8 cellular contexts compared by ENCODE assay signal in genomic region chr5:122775713-122776084, GRCh38. TPM values are rescaled to one million over a fixed set of nuclear protein-coding genes. Genes with fewer than 3 reads are reported as not detected.
DNase-seq lines count a peak whose midpoint lies in the region; ATAC-seq and TF ChIP-seq lines count a peak whose summit lies in the region.

No MANE protein-coding gene starts in this region.

- BruUV-seq in Calu3 (replicated peaks; lab: Mats Ljungman, UMichigan), result TSS peak; percentile 33

- no peak for TF ChIP-seq CTCF in Calu3 (IDR thresholded peaks at IDR 0.05; ENCODE audit: unreplicated experiment)

- CTCF ChIA-PET in Calu3 (lab: Charles Lee), result interaction anchor here (0.6 to 1.5 kb wide), 2 partner anchors 121 to 589 kb away, joined by 3 read pairs; no protein-coding TSS in a partner anchor

- H3K9me3 ChIP-seq in adipocyte (ENCODE audit: control insufficient read depth, low read length), result no peaks in the 10 kb centered on the region
- no peaks in the 10 kb centered on the region for H3K9me3 ChIP-seq in iPS-15b (ENCODE audit: control insufficient read depth, insufficient read depth, low read length)

- H3K4me1 Mint-ChIP-seq in Calu3 (ENCODE audit: low read depth, unreplicated experiment), result peaks cover 28% of the 10 kb centered on the region

- peak overlapping the region; percentile 95 for H3K4me3 Mint-ChIP-seq in Calu3 (ENCODE audit: low read depth, unreplicated experiment)

- no peaks in the 10 kb centered on the region for H3K36me3 ChIP-seq in adipocyte (ENCODE audit: control insufficient read depth, insufficient read depth, low read length, severe bottlenecking)
- H3K36me3 ChIP-seq in iPS-15b (ENCODE audit: control insufficient read depth, insufficient read depth, low read length), result no peaks in the 10 kb centered on the region

- H3K27me3 ChIP-seq in adipocyte (replicated peaks; ENCODE audit: control insufficient read depth, insufficient read depth, low read length) (no peaks in the 10 kb centered on the region), iPS-15b (ENCODE audit: control insufficient read depth, insufficient read depth, low read length) (peaks cover 3% of the 10 kb centered on the region)

- H3K4me3 ChIP-seq in adipocyte (ENCODE audit: low read length), result peak overlapping the region; percentile 97
- H3K4me3 ChIP-seq in iPS-15b (ENCODE audit: low read depth, low read length), result peak overlapping the region; percentile 97
- peak overlapping the region; percentile 64 to 97 (median 90) for H3K4me3 ChIP-seq in skin epidermis

- peaks cover 3% of the 10 kb centered on the region for H3K9me3 Mint-ChIP-seq in Calu3 (ENCODE audit: low read depth, unreplicated experiment)

- peak overlapping the region; percentile 66 to 96 (median 88) for H3K27ac ChIP-seq in skin epidermis

- ATAC-seq in esophagus mucosa (no peak), GM19035 (IDR thresholded peaks at IDR 0.05; ENCODE audit: unreplicated experiment) (no peak)

- H3K27ac Mint-ChIP-seq in Calu3 (ENCODE audit: unreplicated experiment), result peak overlapping the region; percentile 93

- H3K4me1 ChIP-seq in adipocyte (ENCODE audit: control insufficient read depth, insufficient read depth, low read length), result peaks cover 17% of the 10 kb centered on the region
- H3K4me1 ChIP-seq in iPS-15b (ENCODE audit: control insufficient read depth, insufficient read depth, low read length), result no peaks in the 10 kb centered on the region

- H3K9ac ChIP-seq in adipocyte (ENCODE audit: low read length) (peak overlapping the region; percentile 94), iPS-15b (ENCODE audit: low read depth, low read length) (peak overlapping the region; percentile 91)

- intact Hi-C loops in Calu3 (cut with micrococcal nuclease; ENCODE audit: unreplicated experiment), result loop anchor here (2.0 kb wide), 1 partner anchor 71 kb away; no protein-coding TSS in a partner anchor

- H3K27me3 Mint-ChIP-seq in Calu3 (ENCODE audit: unreplicated experiment), result peaks cover 7% of the 10 kb centered on the region

- no peak for DNase-seq in Calu3
- DNase-seq in M059J (ENCODE audit: low read depth), result peak; percentile 40
- no peak for DNase-seq in adipocyte (ENCODE audit: low read depth)
- DNase-seq in HuH-7 (ENCODE audit: low spot score), result no peak

- peaks cover 20% of the 10 kb centered on the region for H3K36me3 Mint-ChIP-seq in Calu3 (ENCODE audit: insufficient read depth, unreplicated experiment)

RNA-seq across cellular contexts. Expression of gene SNX2, which starts 0.8 kb away (rescaled TPM):
- total RNA-seq in Calu3 (2022), result 96.3 and 97.0 TPM in 2 replicates
- total RNA-seq in M059J (2014; rRNA removed; shearing (Covaris generic)), result 54.6 and 75.2 TPM in 2 replicates
- 40.4 TPM for total RNA-seq in esophagus mucosa
